Comparison of ENCODE assay signal across 7 cellular contexts in genomic region chr22:25007444-25008142, GRCh38. TPM values are rescaled to one million over a fixed set of nuclear protein-coding genes. Genes with fewer than 3 reads are reported as not detected.
DNase-seq lines count a peak whose midpoint lies in the region; ATAC-seq, FAIRE-seq and TF ChIP-seq lines count a peak whose summit lies in the region.
"Not testable (repeated sequence)": the region's sequence is repeated elsewhere in the genome, so short reads cannot be mapped to it uniquely, and the experiment has no call there.

No MANE protein-coding gene starts in this region.

- H3K4me2 ChIP-seq in astrocyte (ENCODE audit: low read length); H1 (ENCODE audit: insufficient read depth in 1 of 2, low read depth in 2 of 2, low read length in 2 of 2): not testable (repeated sequence)

- not testable (repeated sequence) for H4K8ac ChIP-seq in H1 (ENCODE audit: extremely low read depth, insufficient read depth, low read length)

- H3K27ac ChIP-seq in RWPE1 = peak overlapping the region; percentile 66
- not testable (repeated sequence) for H3K27ac ChIP-seq in astrocyte (ENCODE audit: low read depth, low read length); H1 (ENCODE audit: low read depth, low read length)

- TF ChIP-seq RAD21 in H1 (IDR thresholded peaks at IDR 0.05 in 1 of 2, conservative IDR thresholded peaks at IDR 0.05 in 1 of 2; ENCODE audit: low read depth in 2 of 2, low read length in 2 of 2) = not testable (repeated sequence)

- not testable (repeated sequence) for H3K14ac ChIP-seq in H1 (ENCODE audit: insufficient read length)

- H3K36me3 ChIP-seq in astrocyte (ENCODE audit: insufficient read depth, low read length); H1 (ENCODE audit: control insufficient read depth in 2 of 4, insufficient read depth in 4 of 4, low read length in 3 of 4): not testable (repeated sequence)

- not testable (repeated sequence) for H2BK20ac ChIP-seq in H1 (ENCODE audit: low read length)

- not testable (repeated sequence) for H3K4ac ChIP-seq in H1 (replicated peaks; ENCODE audit: insufficient read length, low read depth, low read length)

- not testable (repeated sequence) for H3K23me2 ChIP-seq in H1 (ENCODE audit: low read depth, low read length)

- TF ChIP-seq EP300 in H1 (IDR thresholded peaks at IDR 0.05; ENCODE audit: borderline replicate concordance in 1 of 2, low read depth in 2 of 2, low read length in 2 of 2) = not testable (repeated sequence)

- not testable (repeated sequence) for H3K4me1 ChIP-seq in astrocyte (ENCODE audit: insufficient read depth, low read length); H1 (replicated peaks in 1 of 4; ENCODE audit: control insufficient read depth in 3 of 4, insufficient read depth in 4 of 4, low read length in 3 of 4)

- TF ChIP-seq CTCF in RWPE1 (conservative IDR thresholded peaks at IDR 0.05; ENCODE audit: low read depth); astrocyte (IDR thresholded peaks at IDR 0.05; ENCODE audit: insufficient read depth, low read depth, low read length); H1 (IDR thresholded peaks at IDR 0.05; ENCODE audit: control extremely low read depth in 1 of 3, insufficient read depth in 1 of 3, low read depth in 1 of 3, low read length in 3 of 3): not testable (repeated sequence)

- POLR2A ChIA-PET in RWPE1 (lab: Yijun Ruan, JAX; ENCODE audit: low non-redundant PET) = not testable (repeated sequence)
- POLR2A ChIA-PET in H1 (lab: Charles Lee; ENCODE audit: partially characterized antibody) = interaction anchor here (0.6 to 1.8 kb wide), 3 partner anchors 10 to 25 kb away, joined by 3 to 5 read pairs (median 4); no protein-coding TSS in a partner anchor

- not testable (repeated sequence) for H4K5ac ChIP-seq in H1 (ENCODE audit: insufficient read length, low read depth, low read length)

- H3K4me3 Mint-ChIP-seq in astrocyte (ENCODE audit: unreplicated experiment) = not testable (repeated sequence)
- peak overlapping the region in 2 of 8 donors; percentile 10 to 12 for H3K4me3 Mint-ChIP-seq in naive B cell

- H2BK120ac ChIP-seq in H1 (replicated peaks; ENCODE audit: low read depth, low read length) = not testable (repeated sequence)

- not testable (repeated sequence) for FAIRE-seq in astrocyte (lab: Jason Lieb, UNC)
- FAIRE-seq in H1 (lab: Jason Lieb, UNC) = peak; percentile 36

- not testable (repeated sequence) for H3K56ac ChIP-seq in H1 (replicated peaks; ENCODE audit: insufficient read length, low read depth, low read length)

- H3K36me3 Mint-ChIP-seq in astrocyte (ENCODE audit: low read depth, unreplicated experiment); naive B cell: not testable (repeated sequence)

- H3K9me3 Mint-ChIP-seq in astrocyte (ENCODE audit: unreplicated experiment); naive B cell: not testable (repeated sequence)

- not testable (repeated sequence) for H2BK15ac ChIP-seq in H1 (ENCODE audit: low read length)

- H3K27me3 Mint-ChIP-seq in astrocyte (ENCODE audit: low read depth, unreplicated experiment); naive B cell: not testable (repeated sequence)

- H3K27me3 ChIP-seq in astrocyte (ENCODE audit: insufficient read depth, low read length); H1 (replicated peaks in 1 of 4; ENCODE audit: control insufficient read depth in 3 of 4, extremely low read depth in 1 of 4, insufficient read depth in 3 of 4, low read length in 3 of 4): not testable (repeated sequence)

- not testable (repeated sequence) for H2AFZ ChIP-seq in astrocyte (ENCODE audit: low read depth, low read length); H1 (ENCODE audit: low read length)

- H3K79me1 ChIP-seq in H1 (ENCODE audit: low read depth, low read length) = not testable (repeated sequence)

- not testable (repeated sequence) for H2BK12ac ChIP-seq in H1 (ENCODE audit: low read depth, low read length)

- H3K4me1 Mint-ChIP-seq in astrocyte (ENCODE audit: low read depth, unreplicated experiment); naive B cell: not testable (repeated sequence)

- not testable (repeated sequence) for H2BK5ac ChIP-seq in H1 (ENCODE audit: low read depth, low read length)

- DNase-seq in HT-29 (ENCODE audit: low spot score) (peak; percentile 7), NCI-H2227 (lab: John Stamatoyannopoulos, UW; ENCODE audit: unreplicated experiment) (peak; percentile 54), kidney tubule cell (ENCODE audit: low spot score) (peak; percentile 74), naive B cell (peak; percentile 1)
- not testable (repeated sequence) for DNase-seq in RWPE1 (ENCODE audit: low spot score); astrocyte (ENCODE audit: low read depth); H1 (ENCODE audit: low read depth in 1 of 2, low spot score in 2 of 2)

- not testable (repeated sequence) for H3K23ac ChIP-seq in H1 (ENCODE audit: insufficient read length)

- H3K4me3 ChIP-seq in astrocyte (ENCODE audit: insufficient read depth, low read depth, low read length); H1 (ENCODE audit: extremely low read depth in 1 of 4, insufficient read depth in 2 of 4, low read depth in 3 of 4, low read length in 4 of 4): not testable (repeated sequence)

- not testable (repeated sequence) for H3K18ac ChIP-seq in H1 (ENCODE audit: extremely low read depth, low read length)

- H3K27ac Mint-ChIP-seq in astrocyte (ENCODE audit: unreplicated experiment) = peak overlapping the region; percentile 78
- not testable (repeated sequence) for H3K27ac Mint-ChIP-seq in naive B cell

- TF ChIP-seq POLR2A in H1 (IDR thresholded peaks at IDR 0.05; ENCODE audit: control extremely low read depth in 1 of 2, low read depth in 2 of 2, low read length in 2 of 2) = not testable (repeated sequence)

- not testable (repeated sequence) for H3K79me2 ChIP-seq in astrocyte (ENCODE audit: insufficient read depth, low read length); H1 (ENCODE audit: control insufficient read depth in 1 of 2, insufficient read depth in 2 of 2, low read length in 2 of 2)

- H4K20me1 ChIP-seq in astrocyte (ENCODE audit: insufficient read depth, low read length); H1 (replicated peaks in 1 of 2; ENCODE audit: control insufficient read depth in 1 of 2, insufficient read depth in 2 of 2, low read length in 2 of 2): not testable (repeated sequence)

- not testable (repeated sequence) for ATAC-seq in naive B cell (ENCODE audit: low read depth in 2 of 2)

- WGBS in H1 (ENCODE audit: extremely low coverage in 1 of 2, insufficient coverage in 1 of 2, insufficient read length in 1 of 2, insufficient replicate concordance in 2 of 2, low coverage in 1 of 2, low lambda C conversion rate in 2 of 2, missing lambda C conversion rate in 1 of 2), 2 experiments = 92% methylated on average over 9 of the region's 10 CpGs; no CpG with 5 or more reads in 1 of the 2 experiments

- H2AK5ac ChIP-seq in H1 (ENCODE audit: low read depth, low read length) = not testable (repeated sequence)

- H3K9ac ChIP-seq in astrocyte (ENCODE audit: low read length); H1 (replicated peaks in 1 of 4; ENCODE audit: extremely low read depth in 1 of 4, low read depth in 3 of 4, low read length in 3 of 4): not testable (repeated sequence)

- H4K91ac ChIP-seq in H1 (replicated peaks; ENCODE audit: insufficient read length, low read length) = not testable (repeated sequence)

- CTCF ChIA-PET in RWPE1 (lab: Yijun Ruan, JAX) = not testable (repeated sequence)
- CTCF ChIA-PET in H1 (lab: Charles Lee; ENCODE audit: partially characterized antibody) = interaction anchor here (0.7 to 2.1 kb wide), 5 partner anchors 41 to 169 kb away, joined by 3 to 8 read pairs (median 5); no protein-coding TSS in a partner anchor

- not testable (repeated sequence) for H3K9me3 ChIP-seq in astrocyte (ENCODE audit: insufficient read depth, low read depth, low read length); H1 (ENCODE audit: insufficient read depth in 2 of 2, low read depth in 1 of 2, low read length in 1 of 2)

RNA-seq across cellular contexts. Expression of gene KIAA1671, which starts 55.1 kb away (rescaled TPM):
- 9.0 and 11.2 TPM in 2 replicates for total RNA-seq in HT-29 (2014; rRNA removed; shearing (Covaris generic))
- 21.7 and 28.4 TPM in 2 replicates for total RNA-seq in astrocyte
- 22.6 and 23.9 TPM in 2 replicates for total RNA-seq in H1 (2021; fragmentation: NEBNext Ultra II Directional; extraction: Animal tissue kit (Norgen Biotek cat#: 25700))
- polyA plus RNA-seq in H1 (2011; rRNA removed) (5.9 and 6.4 TPM in 2 replicates), naive B cell (ENCODE audit: low read depth in 6 of 6) (not detected)
- polyA plus RNA-seq in H1 (2011; cell fraction: cytosol; rRNA removed) = 5.4 TPM
- polyA plus RNA-seq in H1 (2011; cell fraction: nucleus; rRNA removed) = 9.8 TPM
- polyA plus RNA-seq in H1 (2012, experiment 1 of 2) = 8.0 to 11.3 TPM (median 9.2 TPM) in 4 replicates
- 2.7 TPM for polyA plus RNA-seq in H1 (2012, experiment 2 of 2)
- 10.4 TPM for polyA plus RNA-seq in H1 (2013, experiment 1 of 2)
- 10.1 TPM for polyA plus RNA-seq in H1 (2013, experiment 2 of 2)
- polyA minus RNA-seq in H1 (2011; rRNA and poly(A)+ RNA removed) = 16.1 and 18.8 TPM in 2 replicates
- 11.6 TPM for polyA minus RNA-seq in H1 (2011; cell fraction: cytosol; rRNA and poly(A)+ RNA removed)
- polyA minus RNA-seq in H1 (2011; cell fraction: nucleus; rRNA and poly(A)+ RNA removed) = 19.4 TPM
